23 cellular contexts compared by ENCODE assay signal in genomic region chr18:63191413-63191812, GRCh38.
DNase-seq lines count a peak whose midpoint lies in the region; ATAC-seq and TF ChIP-seq lines count a peak whose summit lies in the region.
"Had no signal": no experiment of that assay in that cellular context is flagged by ENCODE, and none has a peak within 500 bp of the region (broad histone marks: within the 10 kb centered on the region; RNA-seq: fewer than 3 reads in every experiment).

No MANE protein-coding gene starts in this region.

- intact Hi-C loops in left ventricle myocardium inferior (cut with micrococcal nuclease) (no loop called here), heart left ventricle (cut with DNase I) (no loop called here), testis (cut with DNase I; ENCODE audit: low total_unique reads) (no loop called here)

- H3K4me3 ChIP-seq in left ventricle myocardium inferior (no peak overlapping the region), heart left ventricle (no peak overlapping the region), KMS-11 (IDR thresholded peaks at IDR 0.05; ENCODE audit: insufficient read depth, low read depth, low read length) (no peak overlapping the region), retinal pigment epithelial cell (ENCODE audit: low read length) (no peak overlapping the region), testis (no peak overlapping the region)
- H3K4me3 ChIP-seq: Peyer's patch had no signal

- H3K9me3 ChIP-seq in left ventricle myocardium inferior (replicated peaks), result peaks cover 4% of the 10 kb centered on the region
- no peaks in the 10 kb centered on the region for H3K9me3 ChIP-seq in heart left ventricle
- no peaks in the 10 kb centered on the region for H3K9me3 ChIP-seq in testis
- H3K9me3 ChIP-seq: Peyer's patch had no signal

- H3K27me3 ChIP-seq in left ventricle myocardium inferior (ENCODE audit: low read depth) (no peaks in the 10 kb centered on the region), heart left ventricle (no peaks in the 10 kb centered on the region), KMS-11 (ENCODE audit: insufficient read depth, low read depth) (no peaks in the 10 kb centered on the region), testis (no peaks in the 10 kb centered on the region)
- H3K27me3 ChIP-seq: Peyer's patch had no signal

- H3K27ac ChIP-seq in left ventricle myocardium inferior (replicated peaks) (peak overlapping the region; percentile 74), heart left ventricle (peak overlapping the region in 3 of 12 donors; percentile 61 to 87 (median 76)), KMS-11 (peak overlapping the region; percentile 86; the same call in 1 of the 2 replicates), testis (no peak overlapping the region)
- H3K27ac ChIP-seq: 22Rv1, Peyer's patch had no signal

- peak overlapping the region; percentile 91; the same call in 1 of the 2 replicates for H3K4me2 ChIP-seq in KMS-11

- in situ Hi-C loops in G401 (cut with HindIII; ENCODE audit: low sequenced_read_pairs), result no loop called here

- DNase-seq in left ventricle myocardium inferior, result no peak
- no peak for DNase-seq in heart left ventricle
- DNase-seq in retinal pigment epithelial cell (ENCODE audit: low read depth), result peak; percentile 53
- no peak for DNase-seq in NCI-H446 (lab: John Stamatoyannopoulos, UW)
- DNase-seq in G401 (ENCODE audit: low spot score), result no peak
- DNase-seq in testis, result no peak
- DNase-seq in NCI-H1048 (lab: John Stamatoyannopoulos, UW), result no peak
- DNase-seq: ACHN; C1 segment of cervical spinal cord; Calu3; CD8-positive, alpha-beta memory T cell; EL; IMR-90; NCI-H1105 treated with DMSO at 0.1 percent for 48 hours; NCI-H1694; NCI-H2081; NCI-H2171; NCI-H345; NCI-H524 treated with DMSO at 0.1 percent for 48 hours; Peyer's patch had no signal

- TF ChIP-seq CTCF in left ventricle myocardium inferior (IDR thresholded peaks at IDR 0.05; ENCODE audit: borderline replicate concordance) (no peak), heart left ventricle (IDR thresholded peaks at IDR 0.05) (no peak), KMS-11 (conservative IDR thresholded peaks at IDR 0.05; ENCODE audit: low read depth, low read length) (no peak), retinal pigment epithelial cell (conservative IDR thresholded peaks at IDR 0.05; ENCODE audit: low read depth, low read length) (no peak), testis (IDR thresholded peaks at IDR 0.05) (no peak)

- no peaks in the 10 kb centered on the region for H3K36me3 ChIP-seq in left ventricle myocardium inferior
- H3K36me3 ChIP-seq in heart left ventricle, result no peaks in the 10 kb centered on the region
- no peaks in the 10 kb centered on the region for H3K36me3 ChIP-seq in KMS-11 (ENCODE audit: insufficient read depth)
- H3K36me3 ChIP-seq in testis (ENCODE audit: low read depth, missing control alignments), result no peaks in the 10 kb centered on the region
- H3K36me3 ChIP-seq: Peyer's patch had no signal

- TF ChIP-seq POLR2A in heart left ventricle (IDR thresholded peaks at IDR 0.05) (no peak), testis (IDR thresholded peaks at IDR 0.05) (no peak)

- H2AFZ ChIP-seq in KMS-11 (ENCODE audit: low read depth), result no peak overlapping the region

- 68 to 80% (median 74%) methylated on average over 1 of the region's 1 CpG for WGBS in heart left ventricle, 4 donors
- WGBS in testis, 2 donors, result 78 to 79% methylated on average over 1 of the region's 1 CpG

- H3K4me1 ChIP-seq in left ventricle myocardium inferior (peaks cover 39% of the 10 kb centered on the region), heart left ventricle (peaks cover 0 to 40% (median 13%) of the 10 kb centered on the region in 12 donors), KMS-11 (ENCODE audit: low read depth, poor library complexity, severe bottlenecking) (peaks cover 84% of the 10 kb centered on the region), testis (peaks cover 7% of the 10 kb centered on the region)

- no peaks in the 10 kb centered on the region for H4K20me1 ChIP-seq in KMS-11 (ENCODE audit: insufficient read depth)

- peaks cover 46% of the 10 kb centered on the region for H3K79me2 ChIP-seq in KMS-11 (ENCODE audit: insufficient read depth, low read depth)

- ATAC-seq in heart left ventricle, result no peak
- ATAC-seq: SK-N-SH treated with all-trans-retinoic acid at 6 μM for 48 hours had no signal

- no peak overlapping the region for H3K9ac ChIP-seq in KMS-11

Comparison
In these comparisons a context has a peak if more than half of its experiments do, and no peak if none do; other contexts are left out.
1. H3K27ac ChIP-seq: peak in left ventricle myocardium inferior (single experiment) and KMS-11 (single experiment); none in testis (0 of 2).